In the genomic region with DNA sequence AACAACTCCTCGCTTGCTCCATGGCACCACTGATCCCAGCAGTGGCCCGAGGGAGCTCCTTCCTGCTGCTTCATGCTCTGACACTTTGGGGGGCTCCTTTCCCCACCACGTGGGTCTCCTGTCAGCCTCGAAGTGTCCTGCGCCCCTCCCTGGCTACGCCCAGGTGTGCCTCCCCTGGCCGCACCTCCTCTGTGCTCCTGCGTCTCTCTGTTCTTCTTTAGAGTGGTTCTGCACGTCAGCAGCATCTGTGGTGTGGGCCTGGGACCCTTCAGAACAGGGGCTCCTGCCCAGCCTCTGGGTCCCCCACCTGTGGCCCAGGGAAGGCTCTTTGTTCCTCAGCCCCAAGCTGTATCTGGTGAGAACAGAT, we compare ENCODE assay signal across 1 cellular context.
TF ChIP-seq lines count a peak whose summit lies in the region.

No MANE protein-coding gene starts in this region.

TF ChIP-seq in A549, 52 proteins besides CTCF, POLR2A, EP300 and RAD21:
- TF ChIP-seq KDM5A (IDR thresholded peaks at IDR 0.05): no peak
- TF ChIP-seq ELK1 (IDR thresholded peaks at IDR 0.05; ENCODE audit: low read depth, low read length): no peak
- TF ChIP-seq, protein P1, sequence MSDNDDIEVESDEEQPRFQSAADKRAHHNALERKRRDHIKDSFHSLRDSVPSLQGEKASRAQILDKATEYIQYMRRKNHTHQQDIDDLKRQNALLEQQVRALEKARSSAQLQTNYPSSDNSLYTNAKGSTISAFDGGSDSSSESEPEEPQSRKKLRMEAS (IDR thresholded peaks at IDR 0.05): no peak
- no peak for TF ChIP-seq HEYL (CRISPR knock-in tag; IDR thresholded peaks at IDR 0.05)
- TF ChIP-seq ZSCAN20 (CRISPR knock-in tag; IDR thresholded peaks at IDR 0.05): no peak
- no peak for TF ChIP-seq E2F6 (IDR thresholded peaks at IDR 0.05; ENCODE audit: borderline replicate concordance, low read depth)
- TF ChIP-seq, protein P2, sequence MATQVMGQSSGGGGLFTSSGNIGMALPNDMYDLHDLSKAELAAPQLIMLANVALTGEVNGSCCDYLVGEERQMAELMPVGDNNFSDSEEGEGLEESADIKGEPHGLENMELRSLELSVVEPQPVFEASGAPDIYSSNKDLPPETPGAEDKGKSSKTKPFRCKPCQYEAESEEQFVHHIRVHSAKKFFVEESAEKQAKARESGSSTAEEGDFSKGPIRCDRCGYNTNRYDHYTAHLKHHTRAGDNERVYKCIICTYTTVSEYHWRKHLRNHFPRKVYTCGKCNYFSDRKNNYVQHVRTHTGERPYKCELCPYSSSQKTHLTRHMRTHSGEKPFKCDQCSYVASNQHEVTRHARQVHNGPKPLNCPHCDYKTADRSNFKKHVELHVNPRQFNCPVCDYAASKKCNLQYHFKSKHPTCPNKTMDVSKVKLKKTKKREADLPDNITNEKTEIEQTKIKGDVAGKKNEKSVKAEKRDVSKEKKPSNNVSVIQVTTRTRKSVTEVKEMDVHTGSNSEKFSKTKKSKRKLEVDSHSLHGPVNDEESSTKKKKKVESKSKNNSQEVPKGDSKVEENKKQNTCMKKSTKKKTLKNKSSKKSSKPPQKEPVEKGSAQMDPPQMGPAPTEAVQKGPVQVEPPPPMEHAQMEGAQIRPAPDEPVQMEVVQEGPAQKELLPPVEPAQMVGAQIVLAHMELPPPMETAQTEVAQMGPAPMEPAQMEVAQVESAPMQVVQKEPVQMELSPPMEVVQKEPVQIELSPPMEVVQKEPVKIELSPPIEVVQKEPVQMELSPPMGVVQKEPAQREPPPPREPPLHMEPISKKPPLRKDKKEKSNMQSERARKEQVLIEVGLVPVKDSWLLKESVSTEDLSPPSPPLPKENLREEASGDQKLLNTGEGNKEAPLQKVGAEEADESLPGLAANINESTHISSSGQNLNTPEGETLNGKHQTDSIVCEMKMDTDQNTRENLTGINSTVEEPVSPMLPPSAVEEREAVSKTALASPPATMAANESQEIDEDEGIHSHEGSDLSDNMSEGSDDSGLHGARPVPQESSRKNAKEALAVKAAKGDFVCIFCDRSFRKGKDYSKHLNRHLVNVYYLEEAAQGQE (IDR thresholded peaks at IDR 0.05): no peak
TF ChIP-seq in A549: peak in this region for 0.
